Comparison of ENCODE assay signal across 23 cellular contexts in the genomic region with DNA sequence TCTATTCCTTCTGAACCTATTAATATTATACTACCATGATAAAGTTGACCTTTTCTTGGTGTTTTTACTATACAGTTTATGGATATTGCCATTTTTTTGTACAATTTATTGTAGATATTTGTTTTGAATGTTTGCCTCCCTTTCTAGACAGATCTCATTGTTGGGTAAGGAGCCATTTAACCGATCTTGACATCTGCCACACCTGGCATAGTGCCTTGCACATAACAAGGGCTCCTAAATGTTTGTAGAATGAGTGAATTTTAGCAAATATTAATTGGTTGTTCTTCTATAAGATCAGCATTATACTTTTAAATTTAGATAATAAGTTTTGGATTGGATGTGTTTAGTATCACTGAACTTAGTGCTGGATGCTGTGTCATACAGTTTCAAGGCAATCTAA.
"Had no signal": no experiment of that assay in that cellular context is flagged by ENCODE, and none has a peak within 500 bp of the region (broad histone marks: within the 10 kb centered on the region; RNA-seq: fewer than 3 reads in every experiment).

No MANE protein-coding gene starts in this region.

- ATAC-seq: activated CD8-positive, alpha-beta T cell treated with anti-CD3 and anti-CD28 coated beads for 36 hours; activated T-cell treated with anti-CD3 and anti-CD28 coated beads, Interleukin-2, amount 50 U/mL, for 72 hours; body of pancreas had no signal

- DNase-seq: activated CD4-positive, alpha-beta T cell treated with anti-CD3 and anti-CD28 coated beads, Interleukin-2, amount 10 ng/mL, durations not matched to agents 24 days and 14 days; activated CD4-positive, alpha-beta T cell treated with anti-CD3 and anti-CD28 coated beads, Interleukin-2, amount 50 U/mL, for 4 hours; activated CD4-positive, CD25-positive, alpha-beta regulatory T cell; activated CD8-positive, alpha-beta T cell treated with anti-CD3 and anti-CD28 coated beads for 36 hours; activated gamma-delta T cell; activated naive CD4-positive, alpha-beta T cell treated with Interleukin-2 at 50 U/mL for 16 hours; activated naive CD8-positive, alpha-beta T cell treated with anti-CD3 and anti-CD28 coated beads, Interleukin-2, amount 10 ng/mL, durations not matched to agents 7 days and 5 days; activated T-cell treated with anti-CD3 and anti-CD28 coated beads, Interleukin-2, amount 50 U/mL, for 1 hour; activated T-cell treated with anti-CD3 and anti-CD28 coated beads, Interleukin-2, amount 50 U/mL, for 72 hours; amygdala; cerebellar nuclear complex; Kasumi-1; KG1; MG63; NCI-H1092 treated with DMSO at 0.1 percent for 48 hours; NCI-H1417; NCI-H146; NCI-H1930; NCI-H2081 treated with DMSO at 0.1 percent for 48 hours; PC-9; T1000; WERI-Rb-1 had no signal
